ENCODE assay signal across 8 cellular contexts in the genomic region with DNA sequence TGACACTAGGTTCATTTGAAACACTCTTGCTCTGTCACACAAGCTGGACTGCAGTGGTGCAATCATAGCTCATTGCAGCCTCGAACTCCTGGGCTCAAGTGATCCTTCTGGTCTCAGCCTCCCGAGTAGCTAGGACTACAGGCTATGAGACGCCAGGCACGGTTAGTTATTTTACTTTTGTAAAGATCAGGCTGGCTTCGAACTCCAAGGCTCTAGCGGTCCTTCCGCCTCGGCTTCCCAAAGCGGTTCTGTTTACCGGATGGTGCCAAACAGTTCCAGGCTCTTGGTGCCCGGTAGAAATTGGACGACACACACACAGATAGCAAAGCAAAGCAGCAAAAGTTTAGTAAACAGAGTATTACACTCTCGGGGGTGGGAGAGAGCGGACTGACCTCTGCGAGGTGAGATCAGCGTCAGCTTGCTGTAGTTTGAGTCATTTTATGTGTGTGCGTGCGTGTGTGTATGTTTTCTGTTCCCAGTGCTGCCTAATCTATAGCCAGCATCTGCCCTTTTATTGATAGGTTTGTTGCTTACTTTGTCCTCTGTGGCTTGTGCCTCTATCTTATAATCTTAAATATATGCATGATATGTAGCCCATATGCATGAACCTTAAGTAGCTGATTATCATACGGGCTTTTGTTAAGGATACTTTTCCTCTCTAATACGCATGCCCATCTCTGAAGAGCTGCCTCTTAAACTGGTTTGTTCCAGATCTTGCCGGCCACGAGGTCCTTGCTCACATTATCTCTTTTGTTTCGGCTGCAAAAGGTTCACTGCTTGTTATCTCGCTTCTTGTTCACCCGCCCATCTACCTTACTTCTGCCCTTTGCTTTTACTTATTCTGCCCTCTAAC.
DNase-seq lines count a peak whose midpoint lies in the region; ATAC-seq, FAIRE-seq and TF ChIP-seq lines count a peak whose summit lies in the region.

No MANE protein-coding gene starts in this region.

- DNase-seq in A172 (ENCODE audit: low spot score) (peak; percentile 73), NCI-H2227 treated with DMSO at 0.1 percent for 48 hours (lab: John Stamatoyannopoulos, UW) (peak; percentile 94), WTC11 (ENCODE audit: low spot score) (peak; percentile 44), dorsolateral prefrontal cortex (peak in 3 of 10 donors; percentile 14 to 43 (median 23)), HepG2 (ENCODE audit: low spot score) (peak; percentile 86)
- DNase-seq in stimulated activated CD8-positive, alpha-beta memory T cell treated with anti-CD3 and anti-CD28 coated beads, Interleukin-4, amount 100 ng/mL, for 48 hours = peak; percentile 70

- H3K9me3 ChIP-seq in HepG2 (ENCODE audit: low read length) = no peaks in the 10 kb centered on the region

- peak; percentile 56 for TF ChIP-seq POLR2A in GM15510 (IDR thresholded peaks at IDR 0.05; ENCODE audit: borderline replicate concordance, extremely low read depth, insufficient read length)
- TF ChIP-seq POLR2A in HepG2 (IDR thresholded peaks at IDR 0.05; ENCODE audit: insufficient read depth in 1 of 2, low read depth in 2 of 2, low read length in 2 of 2) = peak; percentile 51 to 88; a peak in 3 of 4 replicates

- peaks cover 30% of the 10 kb centered on the region for H3K4me1 Mint-ChIP-seq in WTC11

- no peaks in the 10 kb centered on the region for H3K36me3 Mint-ChIP-seq in WTC11

- no peak for TF ChIP-seq CTCF in WTC11 (IDR thresholded peaks at IDR 0.05)
- TF ChIP-seq CTCF in dorsolateral prefrontal cortex (IDR thresholded peaks at IDR 0.05 in 54 of 56, conservative IDR thresholded peaks at IDR 0.05 in 2 of 56; ENCODE audit: low read depth in 1 of 56, partially characterized antibody in 56 of 56) = no peak
- no peak; the same call in 1 of the 2 replicates for TF ChIP-seq CTCF in HepG2 (CRISPR knock-in tag; IDR thresholded peaks at IDR 0.05)

- H4K20me1 ChIP-seq in HepG2 (ENCODE audit: insufficient read depth, low read length) = no peaks in the 10 kb centered on the region

- in situ Hi-C loops in HepG2 (cut with HindIII; ENCODE audit: extremely low pct_ligation_motif_present, low pct_unique_long_range_greater_than_20kb) = loop anchor here (5.0 to 10.0 kb wide), 2 partner anchors 55 to 1632 kb away; a partner anchor contains a TSS

- H3K27me3 ChIP-seq in dorsolateral prefrontal cortex (peaks cover 0 to 99% (median 7%) of the 10 kb centered on the region in 45 donors), HepG2 (ENCODE audit: control insufficient read depth in 1 of 2, insufficient read depth in 2 of 2, low read length in 2 of 2) (no peaks in the 10 kb centered on the region; a peak in 1 of 5 replicates)

- H3K9me3 Mint-ChIP-seq in WTC11 = no peaks in the 10 kb centered on the region

- no peak overlapping the region for H2AFZ ChIP-seq in HepG2 (ENCODE audit: low read length)

- TF ChIP-seq EP300 in HepG2 (IDR thresholded peaks at IDR 0.05; ENCODE audit: low read depth in 2 of 2, low read length in 2 of 2) (no peak), HepG2 (CRISPR knock-in tag; IDR thresholded peaks at IDR 0.05; ENCODE audit: borderline replicate concordance) (no peak)

- H3K9ac ChIP-seq in HepG2 (ENCODE audit: insufficient read depth, low read depth, low read length) = peak overlapping the region; percentile 93

- H3K36me3 ChIP-seq in HepG2 (replicated peaks in 1 of 2; ENCODE audit: control insufficient read depth in 1 of 2, insufficient read depth in 2 of 2, low read length in 2 of 2) = peaks cover 0 to 1% of the 10 kb centered on the region in 2 experiments; a peak in 1 of 5 replicates

- TF ChIP-seq RAD21 in HepG2 (CRISPR knock-in tag; IDR thresholded peaks at IDR 0.05) = no peak

- H3K79me2 ChIP-seq in HepG2 (ENCODE audit: insufficient read depth, low read length) = peaks cover 30% of the 10 kb centered on the region

- FAIRE-seq in HepG2 (lab: Jason Lieb, UNC) = peak; percentile 47

- H3K4me3 Mint-ChIP-seq in WTC11 = no peak overlapping the region

- peak overlapping the region; percentile 49 to 87 (median 72) for H3K4me3 ChIP-seq in dorsolateral prefrontal cortex
- peak overlapping the region; percentile 78 to 83 (median 79) for H3K4me3 ChIP-seq in HepG2 (replicated peaks in 1 of 3; ENCODE audit: insufficient read depth in 1 of 3, low read depth in 2 of 3, low read length in 3 of 3)

- peaks cover 38% of the 10 kb centered on the region for H3K4me1 ChIP-seq in HepG2 (ENCODE audit: insufficient read depth, low read length)

- peak; percentile 35 for ATAC-seq in HG03139 (IDR thresholded peaks at IDR 0.05; ENCODE audit: unreplicated experiment)
- ATAC-seq in WTC11 = peak; percentile 6
- peak; percentile 52 for ATAC-seq in HepG2

- peak overlapping the region; percentile 100 for H3K4me2 ChIP-seq in HepG2 (ENCODE audit: low read depth, low read length)

- intact Hi-C loops in dorsolateral prefrontal cortex (cut with DNase I) = loop anchor here in 1 of 2 donors (10.0 kb wide), 1 partner anchor 58 kb away; a partner anchor contains a TSS
- intact Hi-C loops in HepG2 (cut with micrococcal nuclease; ENCODE audit: unreplicated experiment) = loop anchor here (5.0 to 10.0 kb wide), 2 partner anchors 1642 to 1715 kb away; a partner anchor contains a TSS

- H3K27ac Mint-ChIP-seq in WTC11 = no peak overlapping the region

- 2% methylated on average over 21 of the region's 25 CpGs for WGBS in HepG2 (ENCODE audit: low lambda C conversion rate)

- H3K27me3 Mint-ChIP-seq in WTC11 (ENCODE audit: low read depth) = no peaks in the 10 kb centered on the region

- POLR2A ChIA-PET in WTC11 (lab: Charles Lee) = interaction anchor here (0.6 to 11.2 kb wide), 28 partner anchors 8 to 1804 kb away, joined by 3 to 729 read pairs (median 14); a partner anchor contains a TSS
- POLR2A ChIA-PET in HepG2 (lab: Yijun Ruan, JAX) = interaction anchor here (0.7 to 6.7 kb wide), 28 partner anchors 8 to 1791 kb away, joined by 3 to 323 read pairs (median 8); a partner anchor contains a TSS

- CTCF ChIA-PET in WTC11 (lab: Charles Lee) = interaction anchor here (2.6 kb wide), 1 partner anchor 58 kb away, joined by 8 read pairs; no protein-coding TSS in a partner anchor
- CTCF ChIA-PET in HepG2 (lab: Yijun Ruan, JAX; ENCODE audit: low intra/inter-chr PET ratio, low total read pairs) = no interaction called here

- TSS peak; percentile 73 for BruUV-seq in HepG2 (replicated peaks; lab: Mats Ljungman, UMichigan)

- H3K27ac ChIP-seq in dorsolateral prefrontal cortex (peak overlapping the region; percentile 53 to 97 (median 88)), HepG2 (ENCODE audit: extremely low read length, insufficient read depth, low read length) (peak overlapping the region; percentile 92)

TF ChIP-seq in WTC11, 78 proteins besides CTCF, POLR2A, EP300 and RAD21 (continues in another document):
- no peak for TF ChIP-seq KAT7 (CRISPR knock-in tag; IDR thresholded peaks at IDR 0.05; ENCODE audit: borderline replicate concordance)
- TF ChIP-seq EMX1 (CRISPR knock-in tag; IDR thresholded peaks at IDR 0.05) = peak; percentile 97
- no peak for TF ChIP-seq FOXJ3 (CRISPR knock-in tag; IDR thresholded peaks at IDR 0.05; ENCODE audit: borderline replicate concordance)
- TF ChIP-seq ZNF671 (CRISPR knock-in tag; IDR thresholded peaks at IDR 0.05) = peak; percentile 96

TF ChIP-seq in HepG2, 621 proteins besides CTCF, POLR2A, EP300 and RAD21 (continues in another document):
- TF ChIP-seq ZZZ3 (CRISPR knock-in tag; IDR thresholded peaks at IDR 0.05; ENCODE audit: borderline replicate concordance) = no peak; the same call in 1 of the 2 replicates
- TF ChIP-seq SIX1 (CRISPR knock-in tag; IDR thresholded peaks at IDR 0.05; ENCODE audit: borderline replicate concordance) = no peak
- no peak for TF ChIP-seq FLYWCH1 (CRISPR knock-in tag; IDR thresholded peaks at IDR 0.05)
- no peak for TF ChIP-seq HNRNPH1 (optimal IDR thresholded peaks at IDR 0.05; ENCODE audit: low read depth, low read length)
- TF ChIP-seq POLR2AphosphoS2 (IDR thresholded peaks at IDR 0.05; ENCODE audit: low read depth, low read length) = no peak
- TF ChIP-seq HOXA5 (CRISPR knock-in tag; IDR thresholded peaks at IDR 0.05) = 0 out of 2 replicates have a peak, but pooled peaks have one; percentile 49
- TF ChIP-seq CEBPB (IDR thresholded peaks at IDR 0.05; ENCODE audit: borderline replicate concordance, low read depth, low read length) = peak; percentile 62; the same call in 1 of the 2 replicates
- TF ChIP-seq ETV5 (CRISPR knock-in tag; IDR thresholded peaks at IDR 0.05; ENCODE audit: borderline replicate concordance) = 0 out of 2 replicates have a peak, but pooled peaks have one; percentile 5
- no peak for TF ChIP-seq TCF12 (IDR thresholded peaks at IDR 0.05)
- TF ChIP-seq TCF12 (CRISPR knock-in tag; IDR thresholded peaks at IDR 0.05) = no peak
- no peak for TF ChIP-seq FOXA1 (IDR thresholded peaks at IDR 0.05)
- peak; percentile 51 for TF ChIP-seq FOXA1 (CRISPR knock-in tag; IDR thresholded peaks at IDR 0.05)
- TF ChIP-seq, protein P1, sequence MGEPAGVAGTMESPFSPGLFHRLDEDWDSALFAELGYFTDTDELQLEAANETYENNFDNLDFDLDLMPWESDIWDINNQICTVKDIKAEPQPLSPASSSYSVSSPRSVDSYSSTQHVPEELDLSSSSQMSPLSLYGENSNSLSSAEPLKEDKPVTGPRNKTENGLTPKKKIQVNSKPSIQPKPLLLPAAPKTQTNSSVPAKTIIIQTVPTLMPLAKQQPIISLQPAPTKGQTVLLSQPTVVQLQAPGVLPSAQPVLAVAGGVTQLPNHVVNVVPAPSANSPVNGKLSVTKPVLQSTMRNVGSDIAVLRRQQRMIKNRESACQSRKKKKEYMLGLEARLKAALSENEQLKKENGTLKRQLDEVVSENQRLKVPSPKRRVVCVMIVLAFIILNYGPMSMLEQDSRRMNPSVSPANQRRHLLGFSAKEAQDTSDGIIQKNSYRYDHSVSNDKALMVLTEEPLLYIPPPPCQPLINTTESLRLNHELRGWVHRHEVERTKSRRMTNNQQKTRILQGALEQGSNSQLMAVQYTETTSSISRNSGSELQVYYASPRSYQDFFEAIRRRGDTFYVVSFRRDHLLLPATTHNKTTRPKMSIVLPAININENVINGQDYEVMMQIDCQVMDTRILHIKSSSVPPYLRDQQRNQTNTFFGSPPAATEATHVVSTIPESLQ (CRISPR knock-in tag; conservative IDR thresholded peaks at IDR 0.05) = no peak
